In the genomic region with DNA sequence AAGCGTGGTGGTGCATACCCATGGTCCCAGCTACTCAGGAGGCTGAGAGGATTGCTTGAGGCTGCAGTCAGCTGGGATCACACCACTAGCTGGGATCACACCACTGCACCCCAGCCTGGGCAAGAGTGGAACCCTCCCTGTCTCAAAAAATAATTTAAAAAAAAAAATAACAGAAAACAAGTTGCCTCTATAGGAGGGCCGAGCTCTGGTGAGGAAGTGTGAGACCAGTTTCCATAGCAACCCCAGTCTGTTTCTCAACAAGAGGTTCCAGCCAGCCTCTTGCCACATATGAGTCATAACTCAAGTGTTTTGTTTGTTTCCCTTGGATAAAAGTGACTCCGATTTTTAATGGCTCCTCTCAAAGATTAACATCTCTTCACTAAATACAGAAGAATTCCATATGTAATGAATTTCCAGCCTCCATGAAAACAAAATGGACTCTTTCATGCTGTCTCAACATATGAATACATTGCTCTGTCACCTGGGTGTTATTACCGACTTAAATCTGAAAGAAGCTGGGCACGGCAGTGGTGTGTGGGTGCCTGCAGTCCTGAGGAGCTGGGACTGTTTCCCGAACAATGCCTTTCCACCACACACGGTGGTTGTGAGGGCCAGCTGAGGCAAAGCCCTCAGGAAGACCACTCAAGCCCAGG, we compare ENCODE assay signal across 8 cellular contexts. TPM values are rescaled to one million over a fixed set of nuclear protein-coding genes. Genes with fewer than 3 reads are reported as not detected.
DNase-seq lines count a peak whose midpoint lies in the region; ATAC-seq and TF ChIP-seq lines count a peak whose summit lies in the region.

No MANE protein-coding gene starts in this region.

- peaks cover 5 to 9% of the 10 kb centered on the region in 2 donors for H3K36me3 Mint-ChIP-seq in activated T-cell treated with anti-CD3 and anti-CD28 coated beads, Interleukin-2, amount 50 U/mL, for 72 hours (ENCODE audit: insufficient read depth in 2 of 2)
- H3K36me3 Mint-ChIP-seq in natural killer cell treated with Interleukin-12 subunit alpha and Interleukin-12 subunit beta and Interleukin-15 and Interleukin-18, amount 100 ng/mL, for 72 hours, result peaks cover 4% of the 10 kb centered on the region

- no peaks in the 10 kb centered on the region for H3K4me1 ChIP-seq in OCI-LY7 (ENCODE audit: insufficient read depth, low read length, poor library complexity, severe bottlenecking)
- H3K4me1 ChIP-seq in tibial artery, result peaks cover 0 to 91% (median 70%) of the 10 kb centered on the region in 4 donors

- H3K27ac Mint-ChIP-seq in activated T-cell treated with anti-CD3 and anti-CD28 coated beads, Interleukin-2, amount 50 U/mL, for 72 hours, result peak overlapping the region; percentile 93
- peak overlapping the region; percentile 89 to 94 for H3K27ac Mint-ChIP-seq in natural killer cell treated with Interleukin-12 subunit alpha and Interleukin-12 subunit beta and Interleukin-15 and Interleukin-18, amount 100 ng/mL, for 72 hours

- ATAC-seq in GM19467 (IDR thresholded peaks at IDR 0.05; ENCODE audit: unreplicated experiment) (peak; percentile 81), HG03558 (IDR thresholded peaks at IDR 0.05; ENCODE audit: extremely low read depth, unreplicated experiment) (peak; percentile 74)
- ATAC-seq in activated T-cell treated with anti-CD3 and anti-CD28 coated beads, Interleukin-2, amount 50 U/mL, for 72 hours (replicated peaks in 1 of 2), result peak; percentile 86
- ATAC-seq in natural killer cell treated with Interleukin-12 subunit alpha and Interleukin-12 subunit beta and Interleukin-15 and Interleukin-18, amount 100 ng/mL, for 72 hours, result peak; percentile 89 to 91

- no peak overlapping the region for H3K4me2 ChIP-seq in OCI-LY7 (ENCODE audit: low read length)

- H3K36me3 ChIP-seq in OCI-LY7 (ENCODE audit: insufficient read depth, low read length), result peaks cover 33% of the 10 kb centered on the region
- peaks cover 27 to 65% (median 59%) of the 10 kb centered on the region in 3 donors for H3K36me3 ChIP-seq in tibial artery

- H3K4me3 ChIP-seq in OCI-LY7 (ENCODE audit: low read depth, low read length, poor library complexity, severe bottlenecking) (no peak overlapping the region), fibroblast of mammary gland (ENCODE audit: control insufficient read depth, low read depth, low read length) (peak overlapping the region; percentile 15), tibial artery (peak overlapping the region; percentile 2 to 14)

- no peaks in the 10 kb centered on the region for H3K27me3 ChIP-seq in tibial artery

- H3K4me3 Mint-ChIP-seq in activated T-cell treated with anti-CD3 and anti-CD28 coated beads, Interleukin-2, amount 50 U/mL, for 72 hours, result peak overlapping the region; percentile 59 to 76
- H3K4me3 Mint-ChIP-seq in natural killer cell treated with Interleukin-12 subunit alpha and Interleukin-12 subunit beta and Interleukin-15 and Interleukin-18, amount 100 ng/mL, for 72 hours, result peak overlapping the region; percentile 76

- POLR2A ChIA-PET in OCI-LY7 (lab: Charles Lee), result interaction anchor here (0.6 to 0.7 kb wide), 3 partner anchors 28 to 1399 kb away, joined by 3 read pairs; no protein-coding TSS in a partner anchor

- in situ Hi-C loops in Caki2 (cut with HindIII; ENCODE audit: low pct_unique_long_range_greater_than_20kb, low sequenced_read_pairs), result no loop called here

- peaks cover 57% of the 10 kb centered on the region for H3K4me1 Mint-ChIP-seq in activated T-cell treated with anti-CD3 and anti-CD28 coated beads, Interleukin-2, amount 50 U/mL, for 72 hours (ENCODE audit: low read depth)
- peaks cover 46 to 47% of the 10 kb centered on the region in 2 donors for H3K4me1 Mint-ChIP-seq in natural killer cell treated with Interleukin-12 subunit alpha and Interleukin-12 subunit beta and Interleukin-15 and Interleukin-18, amount 100 ng/mL, for 72 hours (ENCODE audit: low read depth in 2 of 2)

- H3K9me2 ChIP-seq in OCI-LY7 (ENCODE audit: insufficient read depth, low read length), result no peaks in the 10 kb centered on the region

- H3K27me3 Mint-ChIP-seq in activated T-cell treated with anti-CD3 and anti-CD28 coated beads, Interleukin-2, amount 50 U/mL, for 72 hours (ENCODE audit: low read depth), result no peaks in the 10 kb centered on the region
- H3K27me3 Mint-ChIP-seq in natural killer cell treated with Interleukin-12 subunit alpha and Interleukin-12 subunit beta and Interleukin-15 and Interleukin-18, amount 100 ng/mL, for 72 hours, result no peaks in the 10 kb centered on the region

- no TSS peak for BruUV-seq in OCI-LY7 (replicated peaks; lab: Mats Ljungman, UMichigan)

- no peaks in the 10 kb centered on the region for H3K9me3 Mint-ChIP-seq in activated T-cell treated with anti-CD3 and anti-CD28 coated beads, Interleukin-2, amount 50 U/mL, for 72 hours
- no peaks in the 10 kb centered on the region for H3K9me3 Mint-ChIP-seq in natural killer cell treated with Interleukin-12 subunit alpha and Interleukin-12 subunit beta and Interleukin-15 and Interleukin-18, amount 100 ng/mL, for 72 hours

- H2AFZ ChIP-seq in OCI-LY7 (ENCODE audit: low read length), result no peak overlapping the region

- H4K20me1 ChIP-seq in OCI-LY7 (ENCODE audit: insufficient read depth, low read length), result 0 out of 2 replicates have a peak, but pooled peaks cover 3% of the 10 kb centered on the region

- DNase-seq in Caki2 (ENCODE audit: low read depth), result peak; percentile 87
- peak; percentile 45 for DNase-seq in OCI-LY7 (ENCODE audit: low spot score)
- peak; percentile 65 to 73 for DNase-seq in activated T-cell treated with anti-CD3 and anti-CD28 coated beads, Interleukin-2, amount 50 U/mL, for 72 hours
- peak; percentile 99 for DNase-seq in fibroblast of mammary gland (ENCODE audit: low read depth)
- DNase-seq in natural killer cell treated with Interleukin-12 subunit alpha and Interleukin-12 subunit beta and Interleukin-15 and Interleukin-18, amount 100 ng/mL, for 72 hours (ENCODE audit: low spot score), result peak; percentile 87
- DNase-seq in tibial artery, result peak; percentile 88 to 89

- intact Hi-C loops in OCI-LY7 (cut with micrococcal nuclease; ENCODE audit: unreplicated experiment) (no loop called here), tibial artery (cut with DNase I; ENCODE audit: low total_unique reads) (loop anchor here (5.0 kb wide), 1 partner anchor 33 kb away; a partner anchor contains a TSS)

- CTCF ChIA-PET in OCI-LY7 (lab: Charles Lee; ENCODE audit: unreplicated experiment), result no interaction called here

- no peaks in the 10 kb centered on the region for H3K79me2 ChIP-seq in OCI-LY7 (ENCODE audit: insufficient read depth, low read depth, low read length)

- H3K27ac ChIP-seq in OCI-LY7 (ENCODE audit: low read depth, low read length, poor library complexity, severe bottlenecking), result no peak overlapping the region
- H3K27ac ChIP-seq in tibial artery, result peak overlapping the region; percentile 87 to 88

- H3K9me3 ChIP-seq in OCI-LY7 (ENCODE audit: low read length), result no peaks in the 10 kb centered on the region
- no peaks in the 10 kb centered on the region for H3K9me3 ChIP-seq in tibial artery

- TF ChIP-seq CTCF in OCI-LY7 (conservative IDR thresholded peaks at IDR 0.05; ENCODE audit: low read length), result no peak
- no peak for TF ChIP-seq CTCF in fibroblast of mammary gland (conservative IDR thresholded peaks at IDR 0.05; ENCODE audit: control insufficient read depth, insufficient read depth, low read depth, low read length)
- TF ChIP-seq CTCF in tibial artery (IDR thresholded peaks at IDR 0.05), result no peak

RNA-seq across cellular contexts. Expression of a gene that starts 19.7 kb away (rescaled TPM):
- 67.2 and 73.4 TPM in 2 replicates for total RNA-seq in Caki2 (2014; rRNA removed; shearing (Covaris generic); ENCODE audit: low replicate concordance)
- total RNA-seq in OCI-LY7 (2014; rRNA removed; shearing (Covaris generic)), result 22.2 and 23.3 TPM in 2 replicates
- total RNA-seq in OCI-LY7 (2022), result 19.6 and 19.7 TPM in 2 replicates
- total RNA-seq in activated T-cell treated with anti-CD3 and anti-CD28 coated beads, Interleukin-2, amount 50 U/mL, for 72 hours, result 10 to 100 TPM; 38.4 to 39.9 TPM
- 10 to 100 TPM; 37.3 to 42.6 TPM for total RNA-seq in natural killer cell treated with Interleukin-12 subunit alpha and Interleukin-12 subunit beta and Interleukin-15 and Interleukin-18, amount 100 ng/mL, for 72 hours

RNA-seq across cellular contexts. Expression of a gene that starts 19.9 kb away (rescaled TPM):
- 15.6 and 16.7 TPM in 2 replicates for total RNA-seq in Caki2 (2014; rRNA removed; shearing (Covaris generic); ENCODE audit: low replicate concordance)
- total RNA-seq in OCI-LY7 (2014; rRNA removed; shearing (Covaris generic)), result 19.8 and 24.7 TPM in 2 replicates
- 26.9 and 27.1 TPM in 2 replicates for total RNA-seq in OCI-LY7 (2022)
- 10 to 100 TPM; 14.7 to 15.6 TPM for total RNA-seq in activated T-cell treated with anti-CD3 and anti-CD28 coated beads, Interleukin-2, amount 50 U/mL, for 72 hours
- total RNA-seq in natural killer cell treated with Interleukin-12 subunit alpha and Interleukin-12 subunit beta and Interleukin-15 and Interleukin-18, amount 100 ng/mL, for 72 hours, result 10 to 100 TPM; 13.2 to 14.6 TPM

RNA-seq across cellular contexts. Expression of a gene that starts 33.9 kb away (rescaled TPM):
- total RNA-seq in Caki2 (2014; rRNA removed; shearing (Covaris generic); ENCODE audit: low replicate concordance), result 24.7 and 30.2 TPM in 2 replicates
- 22.7 and 30.2 TPM in 2 replicates for total RNA-seq in OCI-LY7 (2014; rRNA removed; shearing (Covaris generic))
- 38.6 and 44.1 TPM in 2 replicates for total RNA-seq in OCI-LY7 (2022)
- 10 to 100 TPM; 48.4 to 61.0 TPM for total RNA-seq in activated T-cell treated with anti-CD3 and anti-CD28 coated beads, Interleukin-2, amount 50 U/mL, for 72 hours
- 10 to 100 TPM; 24.6 to 31.5 TPM for total RNA-seq in natural killer cell treated with Interleukin-12 subunit alpha and Interleukin-12 subunit beta and Interleukin-15 and Interleukin-18, amount 100 ng/mL, for 72 hours

RNA-seq across cellular contexts. Expression of a gene that starts 34.1 kb away (rescaled TPM):
- total RNA-seq in Caki2 (2014; rRNA removed; shearing (Covaris generic); ENCODE audit: low replicate concordance), result 23.5 and 25.5 TPM in 2 replicates
- 12.4 and 15.6 TPM in 2 replicates for total RNA-seq in OCI-LY7 (2014; rRNA removed; shearing (Covaris generic))
- 21.0 and 21.9 TPM in 2 replicates for total RNA-seq in OCI-LY7 (2022)
- 10 to 100 TPM; 12.4 to 14.3 TPM for total RNA-seq in activated T-cell treated with anti-CD3 and anti-CD28 coated beads, Interleukin-2, amount 50 U/mL, for 72 hours
- total RNA-seq in natural killer cell treated with Interleukin-12 subunit alpha and Interleukin-12 subunit beta and Interleukin-15 and Interleukin-18, amount 100 ng/mL, for 72 hours, result 10 to 100 TPM; 15.1 to 15.2 TPM

Comparison
In these comparisons a context has a peak if more than half of its experiments do, and no peak if none do; other contexts are left out.
1. DNase-seq: peak in every context shown above with its lines; median percentile 99 in fibroblast of mammary gland; 88 in tibial artery; 87 in Caki2; 87 in natural killer cell treated with Interleukin-12 subunit alpha and Interleukin-12 subunit beta and Interleukin-15 and Interleukin-18, amount 100 ng/mL, for 72 hours; 69 in activated T-cell treated with anti-CD3 and anti-CD28 coated beads, Interleukin-2, amount 50 U/mL, for 72 hours; 45 in OCI-LY7.